ENCODE assay signal across 1 cellular context in genomic region chr16:89696598-89697128, GRCh38.
TF ChIP-seq lines count a peak whose summit lies in the region.

No MANE protein-coding gene starts in this region.

TF ChIP-seq in HepG2, 621 proteins besides CTCF, POLR2A, EP300 and RAD21 (continued from another document):
- TF ChIP-seq, protein P1, sequence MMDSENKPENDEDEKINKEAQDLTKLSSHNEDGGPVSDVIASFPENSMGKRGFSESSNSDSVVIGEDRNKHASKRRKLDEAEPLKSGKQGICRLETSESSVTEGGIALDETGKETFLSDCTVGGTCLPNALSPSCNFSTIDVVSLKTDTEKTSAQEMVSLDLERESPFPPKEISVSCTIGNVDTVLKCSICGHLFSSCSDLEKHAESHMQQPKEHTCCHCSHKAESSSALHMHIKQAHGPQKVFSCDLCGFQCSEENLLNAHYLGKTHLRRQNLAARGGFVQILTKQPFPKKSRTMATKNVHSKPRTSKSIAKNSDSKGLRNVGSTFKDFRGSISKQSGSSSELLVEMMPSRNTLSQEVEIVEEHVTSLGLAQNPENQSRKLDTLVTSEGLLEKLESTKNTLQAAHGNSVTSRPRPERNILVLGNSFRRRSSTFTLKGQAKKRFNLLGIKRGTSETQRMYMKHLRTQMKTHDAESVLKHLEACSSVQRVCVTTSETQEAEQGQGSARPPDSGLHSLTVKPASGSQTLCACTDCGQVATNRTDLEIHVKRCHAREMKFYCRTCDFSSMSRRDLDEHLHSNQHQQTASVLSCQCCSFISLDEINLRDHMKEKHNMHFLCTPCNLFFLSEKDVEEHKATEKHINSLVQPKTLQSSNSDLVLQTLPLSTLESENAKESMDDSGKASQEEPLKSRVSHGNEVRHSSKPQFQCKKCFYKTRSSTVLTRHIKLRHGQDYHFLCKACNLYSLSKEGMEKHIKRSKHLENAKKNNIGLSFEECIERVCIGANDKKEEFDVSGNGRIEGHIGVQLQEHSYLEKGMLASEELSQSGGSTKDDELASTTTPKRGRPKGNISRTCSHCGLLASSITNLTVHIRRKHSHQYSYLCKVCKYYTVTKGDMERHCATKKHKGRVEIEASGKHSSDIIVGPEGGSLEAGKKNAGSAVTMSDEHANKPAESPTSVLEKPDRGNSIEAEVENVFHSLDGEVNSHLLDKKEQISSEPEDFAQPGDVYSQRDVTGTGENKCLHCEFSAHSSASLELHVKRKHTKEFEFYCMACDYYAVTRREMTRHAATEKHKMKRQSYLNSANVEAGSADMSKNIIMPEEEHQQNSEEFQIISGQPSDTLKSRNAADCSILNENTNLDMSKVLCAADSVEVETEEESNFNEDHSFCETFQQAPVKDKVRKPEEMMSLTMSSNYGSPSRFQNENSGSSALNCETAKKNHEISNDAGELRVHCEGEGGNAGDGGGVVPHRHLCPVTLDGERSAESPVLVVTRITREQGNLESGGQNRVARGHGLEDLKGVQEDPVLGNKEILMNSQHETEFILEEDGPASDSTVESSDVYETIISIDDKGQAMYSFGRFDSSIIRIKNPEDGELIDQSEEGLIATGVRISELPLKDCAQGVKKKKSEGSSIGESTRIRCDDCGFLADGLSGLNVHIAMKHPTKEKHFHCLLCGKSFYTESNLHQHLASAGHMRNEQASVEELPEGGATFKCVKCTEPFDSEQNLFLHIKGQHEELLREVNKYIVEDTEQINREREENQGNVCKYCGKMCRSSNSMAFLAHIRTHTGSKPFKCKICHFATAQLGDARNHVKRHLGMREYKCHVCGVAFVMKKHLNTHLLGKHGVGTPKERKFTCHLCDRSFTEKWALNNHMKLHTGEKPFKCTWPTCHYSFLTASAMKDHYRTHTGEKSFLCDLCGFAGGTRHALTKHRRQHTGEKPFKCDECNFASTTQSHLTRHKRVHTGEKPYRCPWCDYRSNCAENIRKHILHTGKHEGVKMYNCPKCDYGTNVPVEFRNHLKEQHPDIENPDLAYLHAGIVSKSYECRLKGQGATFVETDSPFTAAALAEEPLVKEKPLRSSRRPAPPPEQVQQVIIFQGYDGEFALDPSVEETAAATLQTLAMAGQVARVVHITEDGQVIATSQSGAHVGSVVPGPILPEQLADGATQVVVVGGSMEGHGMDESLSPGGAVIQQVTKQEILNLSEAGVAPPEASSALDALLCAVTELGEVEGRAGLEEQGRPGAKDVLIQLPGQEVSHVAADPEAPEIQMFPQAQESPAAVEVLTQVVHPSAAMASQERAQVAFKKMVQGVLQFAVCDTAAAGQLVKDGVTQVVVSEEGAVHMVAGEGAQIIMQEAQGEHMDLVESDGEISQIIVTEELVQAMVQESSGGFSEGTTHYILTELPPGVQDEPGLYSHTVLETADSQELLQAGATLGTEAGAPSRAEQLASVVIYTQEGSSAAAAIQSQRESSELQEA (CRISPR knock-in tag; IDR thresholded peaks at IDR 0.05; ENCODE audit: not compliant biosample characterization): no peak
- TF ChIP-seq ZNF282 (IDR thresholded peaks at IDR 0.05; ENCODE audit: partially characterized antibody) (no peak), ZBTB42 (CRISPR knock-in tag; IDR thresholded peaks at IDR 0.05) (0 out of 2 replicates have a peak, but pooled peaks have one; percentile 29), JUND (CRISPR knock-in tag; IDR thresholded peaks at IDR 0.05) (no peak), ZBTB38 (CRISPR knock-in tag; IDR thresholded peaks at IDR 0.05) (0 out of 2 replicates have a peak, but pooled peaks have one; percentile 45), REL (CRISPR knock-in tag; conservative IDR thresholded peaks at IDR 0.05) (no peak), ZNF776 (CRISPR knock-in tag; IDR thresholded peaks at IDR 0.05) (no peak), GMEB2 (CRISPR knock-in tag; IDR thresholded peaks at IDR 0.05; ENCODE audit: low read depth) (no peak), RORA (CRISPR knock-in tag; IDR thresholded peaks at IDR 0.05) (no peak), ZNF331 (CRISPR knock-in tag; IDR thresholded peaks at IDR 0.05) (no peak), SAFB2 (CRISPR knock-in tag; IDR thresholded peaks at IDR 0.05; ENCODE audit: borderline replicate concordance, low read depth) (peak; percentile 57; the same call in 1 of the 2 replicates), MAFF (IDR thresholded peaks at IDR 0.05; ENCODE audit: low read depth, low read length) (no peak), ISL2 (CRISPR knock-in tag; IDR thresholded peaks at IDR 0.05) (no peak), HNF4A (CRISPR knock-in tag; IDR thresholded peaks at IDR 0.05) (no peak), ZNF577 (CRISPR knock-in tag; IDR thresholded peaks at IDR 0.05; ENCODE audit: borderline replicate concordance, low read depth) (no peak), MEF2D (CRISPR knock-in tag; IDR thresholded peaks at IDR 0.05) (no peak)
- TF ChIP-seq, protein P2, sequence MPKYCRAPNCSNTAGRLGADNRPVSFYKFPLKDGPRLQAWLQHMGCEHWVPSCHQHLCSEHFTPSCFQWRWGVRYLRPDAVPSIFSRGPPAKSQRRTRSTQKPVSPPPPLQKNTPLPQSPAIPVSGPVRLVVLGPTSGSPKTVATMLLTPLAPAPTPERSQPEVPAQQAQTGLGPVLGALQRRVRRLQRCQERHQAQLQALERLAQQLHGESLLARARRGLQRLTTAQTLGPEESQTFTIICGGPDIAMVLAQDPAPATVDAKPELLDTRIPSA (CRISPR knock-in tag; IDR thresholded peaks at IDR 0.05; ENCODE audit: borderline replicate concordance): no peak
TF ChIP-seq in HepG2: peak in this region for 6.
